30 cellular contexts compared by ENCODE assay signal in genomic region chr9:96360976-96361375, GRCh38. TPM values are rescaled to one million over a fixed set of nuclear protein-coding genes. Genes with fewer than 3 reads are reported as not detected.
DNase-seq lines count a peak whose midpoint lies in the region; ATAC-seq, FAIRE-seq and TF ChIP-seq lines count a peak whose summit lies in the region.
"Had no signal": no experiment of that assay in that cellular context is flagged by ENCODE, and none has a peak within 500 bp of the region (broad histone marks: within the 10 kb centered on the region; RNA-seq: fewer than 3 reads in every experiment).

No MANE protein-coding gene starts in this region.

- H3K27me3 ChIP-seq in HepG2 (ENCODE audit: control insufficient read depth in 1 of 2, insufficient read depth in 2 of 2, low read length in 2 of 2) = no peaks in the 10 kb centered on the region
- H3K27me3 ChIP-seq in right lobe of liver = no peaks in the 10 kb centered on the region
- H3K27me3 ChIP-seq in mesenchymal stem cell (ENCODE audit: control insufficient read depth in 1 of 2, insufficient read depth in 1 of 2, low read length in 2 of 2) = no peaks in the 10 kb centered on the region
- H3K27me3 ChIP-seq: BE2C, BLaER1 had no signal

- no peak overlapping the region for H3K18ac ChIP-seq in mesenchymal stem cell (ENCODE audit: low read depth in 1 of 2, low read length in 2 of 2)

- DNase-seq in HepG2 (ENCODE audit: low spot score) (no peak), right lobe of liver (no peak), mesenchymal stem cell (no peak)
- no peak for DNase-seq in stimulated activated effector memory CD8-positive, alpha-beta T cell treated with anti-CD3 and anti-CD28 coated beads, Interleukin-12 subunit alpha, Interleukin-12 subunit beta, amount 100 ng/mL, for 72 hours (ENCODE audit: low spot score in 2 of 2)
- DNase-seq in activated CD4-positive, alpha-beta T cell treated with anti-CD3 and anti-CD28 coated beads, Interleukin-2, amount 10 ng/mL, durations not matched to agents 24 days and 14 days = no peak
- no peak for DNase-seq in activated CD4-positive, alpha-beta memory T cell treated with anti-CD3 and anti-CD28 coated beads, Interleukin-2, amount 10 ng/mL, durations not matched to agents 7 days and 5 days
- DNase-seq: ACHN; BE2C; C1 segment of cervical spinal cord; CD4-positive, alpha-beta memory T cell; CD4-positive, CD25-positive, alpha-beta regulatory T cell; CD8-positive, alpha-beta memory T cell; COR-L47; DMS 273 treated with DMSO at 0.1 percent for 48 hours; DMS153; DMS53; DMS79; DND-41; EL; GDM1 had no signal

- TF ChIP-seq EP300 in HepG2 (IDR thresholded peaks at IDR 0.05; ENCODE audit: low read depth in 2 of 2, low read length in 2 of 2) (no peak), HepG2 (CRISPR knock-in tag; IDR thresholded peaks at IDR 0.05; ENCODE audit: borderline replicate concordance) (no peak)

- H3K4me3 ChIP-seq in HepG2 (replicated peaks in 1 of 3; ENCODE audit: insufficient read depth in 1 of 3, low read depth in 2 of 3, low read length in 3 of 3) (no peak overlapping the region), right lobe of liver (no peak overlapping the region), mesenchymal stem cell (ENCODE audit: insufficient read depth in 1 of 2, low read depth in 1 of 2, low read length in 2 of 2) (no peak overlapping the region)
- H3K4me3 ChIP-seq: BLaER1, GM12878 had no signal

- H4K8ac ChIP-seq in mesenchymal stem cell (ENCODE audit: low read length) = no peak overlapping the region

- no peak for TF ChIP-seq RAD21 in HepG2 (CRISPR knock-in tag; IDR thresholded peaks at IDR 0.05)

- H2BK120ac ChIP-seq in mesenchymal stem cell (ENCODE audit: low read depth, low read length) = no peak overlapping the region

- no peak overlapping the region for H3K27ac Mint-ChIP-seq in stimulated activated effector memory CD8-positive, alpha-beta T cell treated with anti-CD3 and anti-CD28 coated beads, Interleukin-12 subunit alpha, Interleukin-12 subunit beta, amount 100 ng/mL, for 72 hours
- H3K27ac Mint-ChIP-seq in activated CD4-positive, alpha-beta T cell treated with anti-CD3 and anti-CD28 coated beads, Interleukin-2, amount 10 ng/mL, durations not matched to agents 24 days and 14 days = no peak overlapping the region
- H3K27ac Mint-ChIP-seq in activated CD4-positive, alpha-beta memory T cell treated with anti-CD3 and anti-CD28 coated beads, Interleukin-2, amount 10 ng/mL, durations not matched to agents 7 days and 5 days = no peak overlapping the region
- H3K27ac Mint-ChIP-seq: CD4-positive, alpha-beta memory T cell; CD4-positive, CD25-positive, alpha-beta regulatory T cell had no signal

- H2AFZ ChIP-seq in HepG2 (ENCODE audit: low read length) (no peak overlapping the region), mesenchymal stem cell (ENCODE audit: low read depth, low read length) (no peak overlapping the region)

- H3K27ac ChIP-seq in HepG2 (ENCODE audit: extremely low read length, insufficient read depth, low read length) (no peak overlapping the region), right lobe of liver (no peak overlapping the region), mesenchymal stem cell (ENCODE audit: low read length, poor library complexity, severe bottlenecking) (no peak overlapping the region)
- H3K27ac ChIP-seq: 22Rv1, BLaER1 had no signal

- H3K9me3 Mint-ChIP-seq in stimulated activated effector memory CD8-positive, alpha-beta T cell treated with anti-CD3 and anti-CD28 coated beads, Interleukin-12 subunit alpha, Interleukin-12 subunit beta, amount 100 ng/mL, for 72 hours = no peaks in the 10 kb centered on the region
- H3K9me3 Mint-ChIP-seq in activated CD4-positive, alpha-beta T cell treated with anti-CD3 and anti-CD28 coated beads, Interleukin-2, amount 10 ng/mL, durations not matched to agents 24 days and 14 days = no peaks in the 10 kb centered on the region
- H3K9me3 Mint-ChIP-seq in activated CD4-positive, alpha-beta memory T cell treated with anti-CD3 and anti-CD28 coated beads, Interleukin-2, amount 10 ng/mL, durations not matched to agents 7 days and 5 days = no peaks in the 10 kb centered on the region
- H3K9me3 Mint-ChIP-seq: CD4-positive, alpha-beta memory T cell; CD4-positive, CD25-positive, alpha-beta regulatory T cell; CD8-positive, alpha-beta memory T cell had no signal

- H3K4me2 ChIP-seq in HepG2 (ENCODE audit: low read depth, low read length) (no peak overlapping the region), mesenchymal stem cell (ENCODE audit: low read length, poor library complexity, severe bottlenecking) (no peak overlapping the region)
- H3K4me2 ChIP-seq: BLaER1 had no signal

- H3K9ac ChIP-seq in HepG2 (ENCODE audit: insufficient read depth, low read depth, low read length) (no peak overlapping the region), mesenchymal stem cell (ENCODE audit: low read length) (no peak overlapping the region)
- H3K9ac ChIP-seq: BLaER1 had no signal

- no peak overlapping the region for H3K4ac ChIP-seq in mesenchymal stem cell (ENCODE audit: low read depth in 1 of 2, low read length in 2 of 2)

- H3K4me1 ChIP-seq in HepG2 (ENCODE audit: insufficient read depth, low read length) = no peaks in the 10 kb centered on the region
- no peaks in the 10 kb centered on the region for H3K4me1 ChIP-seq in right lobe of liver
- H3K4me1 ChIP-seq in mesenchymal stem cell (ENCODE audit: control insufficient read depth, insufficient read depth, low read depth, low read length) = no peaks in the 10 kb centered on the region
- H3K4me1 ChIP-seq: BE2C, BLaER1 had no signal

- CTCF ChIA-PET in HepG2 (lab: Yijun Ruan, JAX; ENCODE audit: low intra/inter-chr PET ratio, low total read pairs) = no interaction called here
- CTCF ChIA-PET in activated CD4-positive, alpha-beta memory T cell treated with anti-CD3 and anti-CD28 coated beads, Interleukin-2, amount 10 ng/mL, durations not matched to agents 7 days and 5 days (lab: Charles Lee) = no interaction called here

- TF ChIP-seq CTCF in HepG2 (CRISPR knock-in tag; IDR thresholded peaks at IDR 0.05) = no peak
- TF ChIP-seq CTCF in right lobe of liver (IDR thresholded peaks at IDR 0.05) = no peak

- H2AK5ac ChIP-seq in mesenchymal stem cell (ENCODE audit: low read length, severe bottlenecking) = no peak overlapping the region

- POLR2A ChIA-PET in HepG2 (lab: Yijun Ruan, JAX) = interaction anchor here (0.7 kb wide), 1 partner anchor 16 kb away, joined by 4 read pairs; no protein-coding TSS in a partner anchor
- POLR2A ChIA-PET in activated CD4-positive, alpha-beta memory T cell treated with anti-CD3 and anti-CD28 coated beads, Interleukin-2, amount 10 ng/mL, durations not matched to agents 7 days and 5 days (lab: Charles Lee) = no interaction called here

- ATAC-seq in HepG2 (no peak), right lobe of liver (no peak)
- peak; percentile 16 for ATAC-seq in stimulated activated effector memory CD8-positive, alpha-beta T cell treated with anti-CD3 and anti-CD28 coated beads, Interleukin-12 subunit alpha, Interleukin-12 subunit beta, amount 100 ng/mL, for 72 hours
- ATAC-seq: GM12878 had no signal

- no peak overlapping the region for H3K4me3 Mint-ChIP-seq in stimulated activated effector memory CD8-positive, alpha-beta T cell treated with anti-CD3 and anti-CD28 coated beads, Interleukin-12 subunit alpha, Interleukin-12 subunit beta, amount 100 ng/mL, for 72 hours
- H3K4me3 Mint-ChIP-seq in activated CD4-positive, alpha-beta T cell treated with anti-CD3 and anti-CD28 coated beads, Interleukin-2, amount 10 ng/mL, durations not matched to agents 24 days and 14 days = no peak overlapping the region
- no peak overlapping the region for H3K4me3 Mint-ChIP-seq in activated CD4-positive, alpha-beta memory T cell treated with anti-CD3 and anti-CD28 coated beads, Interleukin-2, amount 10 ng/mL, durations not matched to agents 7 days and 5 days
- H3K4me3 Mint-ChIP-seq: CD14-positive monocyte; CD4-positive, alpha-beta memory T cell; CD4-positive, CD25-positive, alpha-beta regulatory T cell; CD8-positive, alpha-beta memory T cell had no signal

- no peaks in the 10 kb centered on the region for H4K20me1 ChIP-seq in HepG2 (ENCODE audit: insufficient read depth, low read length)
- H4K20me1 ChIP-seq: BLaER1 had no signal

- no peaks in the 10 kb centered on the region for H3K27me3 Mint-ChIP-seq in activated CD4-positive, alpha-beta T cell treated with anti-CD3 and anti-CD28 coated beads, Interleukin-2, amount 10 ng/mL, durations not matched to agents 24 days and 14 days
- no peaks in the 10 kb centered on the region for H3K27me3 Mint-ChIP-seq in activated CD4-positive, alpha-beta memory T cell treated with anti-CD3 and anti-CD28 coated beads, Interleukin-2, amount 10 ng/mL, durations not matched to agents 7 days and 5 days
- H3K27me3 Mint-ChIP-seq: CD4-positive, alpha-beta memory T cell; CD4-positive, CD25-positive, alpha-beta regulatory T cell; CD8-positive, alpha-beta memory T cell had no signal

- no peak overlapping the region for H4K91ac ChIP-seq in mesenchymal stem cell (ENCODE audit: low read length)

- WGBS in HepG2 (ENCODE audit: low lambda C conversion rate) = 100% methylated on average over 2 of the region's 2 CpGs
- WGBS in right lobe of liver (ENCODE audit: insufficient coverage, low coverage, low lambda C conversion rate, missing lambda C conversion rate) = 100% methylated on average over 1 of the region's 2 CpGs
- 98% methylated on average over 2 of the region's 2 CpGs for WGBS in mesenchymal stem cell

- H3K4me1 Mint-ChIP-seq in stimulated activated effector memory CD8-positive, alpha-beta T cell treated with anti-CD3 and anti-CD28 coated beads, Interleukin-12 subunit alpha, Interleukin-12 subunit beta, amount 100 ng/mL, for 72 hours = no peaks in the 10 kb centered on the region
- no peaks in the 10 kb centered on the region for H3K4me1 Mint-ChIP-seq in activated CD4-positive, alpha-beta T cell treated with anti-CD3 and anti-CD28 coated beads, Interleukin-2, amount 10 ng/mL, durations not matched to agents 24 days and 14 days
- no peaks in the 10 kb centered on the region for H3K4me1 Mint-ChIP-seq in activated CD4-positive, alpha-beta memory T cell treated with anti-CD3 and anti-CD28 coated beads, Interleukin-2, amount 10 ng/mL, durations not matched to agents 7 days and 5 days
- H3K4me1 Mint-ChIP-seq: CD4-positive, alpha-beta memory T cell; CD8-positive, alpha-beta memory T cell had no signal

- TF ChIP-seq POLR2A in HepG2 (IDR thresholded peaks at IDR 0.05; ENCODE audit: insufficient read depth in 1 of 2, low read depth in 2 of 2, low read length in 2 of 2) (no peak), right lobe of liver (IDR thresholded peaks at IDR 0.05) (no peak)

- H3K79me2 ChIP-seq in HepG2 (ENCODE audit: insufficient read depth, low read length) = peaks cover 1% of the 10 kb centered on the region

- no peak overlapping the region for H3K14ac ChIP-seq in mesenchymal stem cell (ENCODE audit: low read length in 2 of 2)

- BruUV-seq in HepG2 (replicated peaks; lab: Mats Ljungman, UMichigan) = no TSS peak

- in situ Hi-C loops in HepG2 (cut with HindIII; ENCODE audit: extremely low pct_ligation_motif_present, low pct_unique_long_range_greater_than_20kb) = no loop called here

- H3K79me1 ChIP-seq in mesenchymal stem cell (replicated peaks; ENCODE audit: low read length, poor library complexity, severe bottlenecking) = peaks cover 20% of the 10 kb centered on the region

- no peak for FAIRE-seq in HepG2 (lab: Jason Lieb, UNC)
- FAIRE-seq: A204.1, GM12878, GM12892, GM18507 had no signal

- peaks cover 82% of the 10 kb centered on the region for H3K36me3 Mint-ChIP-seq in stimulated activated effector memory CD8-positive, alpha-beta T cell treated with anti-CD3 and anti-CD28 coated beads, Interleukin-12 subunit alpha, Interleukin-12 subunit beta, amount 100 ng/mL, for 72 hours
- H3K36me3 Mint-ChIP-seq in activated CD4-positive, alpha-beta T cell treated with anti-CD3 and anti-CD28 coated beads, Interleukin-2, amount 10 ng/mL, durations not matched to agents 24 days and 14 days (ENCODE audit: low read depth) = peaks cover 11% of the 10 kb centered on the region
- H3K36me3 Mint-ChIP-seq in activated CD4-positive, alpha-beta memory T cell treated with anti-CD3 and anti-CD28 coated beads, Interleukin-2, amount 10 ng/mL, durations not matched to agents 7 days and 5 days (ENCODE audit: low read depth) = peaks cover 7% of the 10 kb centered on the region

- H3K36me3 ChIP-seq in HepG2 (replicated peaks in 1 of 2; ENCODE audit: control insufficient read depth in 1 of 2, insufficient read depth in 2 of 2, low read length in 2 of 2) = peaks cover 18 to 72% of the 10 kb centered on the region in 2 experiments
- peaks cover 0 to 75% (median 5%) of the 10 kb centered on the region in 4 donors for H3K36me3 ChIP-seq in right lobe of liver
- peaks cover 18 to 69% of the 10 kb centered on the region in 2 experiments for H3K36me3 ChIP-seq in mesenchymal stem cell (ENCODE audit: control insufficient read depth in 1 of 2, insufficient read depth in 2 of 2, low read depth in 1 of 2, low read length in 2 of 2)
- H3K36me3 ChIP-seq: BE2C had no signal

- H3K9me3 ChIP-seq in HepG2 (ENCODE audit: low read length) (no peaks in the 10 kb centered on the region), right lobe of liver (no peaks in the 10 kb centered on the region), mesenchymal stem cell (ENCODE audit: control insufficient read depth, low read length) (no peaks in the 10 kb centered on the region)
- H3K9me3 ChIP-seq: BE2C, BLaER1 had no signal

- intact Hi-C loops in HepG2 (cut with micrococcal nuclease; ENCODE audit: unreplicated experiment) = no loop called here
- intact Hi-C loops in right lobe of liver (cut with DNase I) = no loop called here
- intact Hi-C loops in activated CD4-positive, alpha-beta T cell treated with anti-CD3 and anti-CD28 coated beads, Interleukin-2, amount 10 ng/mL, durations not matched to agents 24 days and 14 days (cut with micrococcal nuclease) = no loop called here

- no peak overlapping the region for H3K23ac ChIP-seq in mesenchymal stem cell (ENCODE audit: low read length in 2 of 2)

- no peak overlapping the region for H2BK5ac ChIP-seq in mesenchymal stem cell (ENCODE audit: low read depth, low read length, poor library complexity, severe bottlenecking)

- H2BK12ac ChIP-seq in mesenchymal stem cell (ENCODE audit: low read length in 2 of 2) = no peak overlapping the region

- H2BK15ac ChIP-seq in mesenchymal stem cell (ENCODE audit: low read depth, poor library complexity, severe bottlenecking) = peak overlapping the region; percentile 49

RNA-seq across cellular contexts. Expression of gene SLC35D2, which starts 22.5 kb away (rescaled TPM):
- total RNA-seq in HepG2 (2016; rRNA removed; fragmentation: Illumina TruSeq; extraction: Trizol) = 59.6 and 96.2 TPM in 2 replicates
- total RNA-seq in HepG2 (2016; cell fraction: cytosol; rRNA removed; fragmentation: Illumina TruSeq; extraction: Trizol; ENCODE audit: low read depth) = 187 and 190 TPM in 2 replicates
- 58.0 and 98.8 TPM in 2 replicates for total RNA-seq in HepG2 (2016; cell fraction: insoluble cytoplasmic fraction; rRNA removed; fragmentation: Illumina TruSeq; extraction: Trizol)
- 218 and 226 TPM in 2 replicates for total RNA-seq in HepG2 (2016; cell fraction: membrane; rRNA removed; fragmentation: Illumina TruSeq; extraction: Trizol)
- total RNA-seq in HepG2 (2016; cell fraction: nucleus; rRNA removed; fragmentation: Illumina TruSeq; extraction: Trizol) = 63.3 and 75.6 TPM in 2 replicates
- polyA plus RNA-seq in HepG2 (2011; rRNA removed) = 97.4 and 103 TPM in 2 replicates
- polyA plus RNA-seq in HepG2 (2011; cell fraction: cytosol; rRNA removed) = 70.4 and 119 TPM in 2 replicates
- polyA plus RNA-seq in HepG2 (2011; cell fraction: nucleus; rRNA removed) = 52.2 and 66.4 TPM in 2 replicates
- 137 and 167 TPM in 2 replicates for polyA plus RNA-seq in HepG2 (2012)
- polyA plus RNA-seq in HepG2 (2016; cell fraction: cytosol; fragmentation: Illumina TruSeq; extraction: Trizol; ENCODE audit: low read depth) = 214 and 245 TPM in 2 replicates
- polyA plus RNA-seq in HepG2 (2016; cell fraction: insoluble cytoplasmic fraction; fragmentation: Illumina TruSeq; extraction: Trizol; ENCODE audit: low read depth) = 71.1 and 77.0 TPM in 2 replicates
- polyA plus RNA-seq in HepG2 (2016; cell fraction: membrane; fragmentation: Illumina TruSeq; extraction: Trizol; ENCODE audit: low read depth) = 233 and 237 TPM in 2 replicates
- polyA plus RNA-seq in HepG2 (2016; cell fraction: nucleus; fragmentation: Illumina TruSeq; extraction: Trizol; ENCODE audit: insufficient read depth, low read depth) = 115 and 125 TPM in 2 replicates
- polyA minus RNA-seq in HepG2 (2011; rRNA and poly(A)+ RNA removed; ENCODE audit: low replicate concordance) = 5.1 and 25.0 TPM in 2 replicates
- 50.7 and 55.5 TPM in 2 replicates for polyA minus RNA-seq in HepG2 (2011; cell fraction: cytosol; rRNA and poly(A)+ RNA removed)
- polyA minus RNA-seq in HepG2 (2011; cell fraction: nucleus; rRNA and poly(A)+ RNA removed) = 68.4 and 80.7 TPM in 2 replicates
- 10 to 100 TPM; 28.9 to 48.1 (median 34.3) TPM for total RNA-seq in right lobe of liver
- polyA plus RNA-seq in mesenchymal stem cell (2013, experiment 1 of 2) = 36.4 TPM
- 37.6 TPM for polyA plus RNA-seq in mesenchymal stem cell (2013, experiment 2 of 2)
- 5.2 and 6.1 TPM in 2 replicates for total RNA-seq in activated CD4-positive, alpha-beta T cell treated with anti-CD3 and anti-CD28 coated beads, Interleukin-2, amount 10 ng/mL, durations not matched to agents 24 days and 14 days
- total RNA-seq in activated CD4-positive, alpha-beta memory T cell treated with anti-CD3 and anti-CD28 coated beads, Interleukin-2, amount 10 ng/mL, durations not matched to agents 7 days and 5 days = 10 to 100 TPM; 14.7 to 15.1 TPM

RNA-seq across cellular contexts. Expression of gene ZNF367, which starts 57.2 kb away (rescaled TPM):
- total RNA-seq in HepG2 (2016; rRNA removed; fragmentation: Illumina TruSeq; extraction: Trizol) (7.7 and 8.1 TPM in 2 replicates), right lobe of liver (1 to 10 TPM in 5 of 6 experiments, under 1 TPM in 1; 0.73 to 9.2 (median 2.6) TPM)
- total RNA-seq in HepG2 (2016; cell fraction: cytosol; rRNA removed; fragmentation: Illumina TruSeq; extraction: Trizol; ENCODE audit: low read depth) = 1.2 TPM in 2 replicates
- total RNA-seq in HepG2 (2016; cell fraction: insoluble cytoplasmic fraction; rRNA removed; fragmentation: Illumina TruSeq; extraction: Trizol) = 8.0 and 8.1 TPM in 2 replicates
- 3.0 and 4.0 TPM in 2 replicates for total RNA-seq in HepG2 (2016; cell fraction: membrane; rRNA removed; fragmentation: Illumina TruSeq; extraction: Trizol)
- 10.3 and 11.5 TPM in 2 replicates for total RNA-seq in HepG2 (2016; cell fraction: nucleus; rRNA removed; fragmentation: Illumina TruSeq; extraction: Trizol)
- 1.8 and 2.9 TPM in 2 replicates for polyA plus RNA-seq in HepG2 (2011; rRNA removed)
- 1.1 TPM in 2 replicates for polyA plus RNA-seq in HepG2 (2011; cell fraction: cytosol; rRNA removed)
- polyA plus RNA-seq in HepG2 (2011; cell fraction: nucleus; rRNA removed) = 2.0 and 3.3 TPM in 2 replicates
- polyA plus RNA-seq in HepG2 (2012) = 2.5 and 4.6 TPM in 2 replicates
- 0.44 and 0.57 TPM in 2 replicates for polyA plus RNA-seq in HepG2 (2016; cell fraction: cytosol; fragmentation: Illumina TruSeq; extraction: Trizol; ENCODE audit: low read depth)
- polyA plus RNA-seq in HepG2 (2016; cell fraction: insoluble cytoplasmic fraction; fragmentation: Illumina TruSeq; extraction: Trizol; ENCODE audit: low read depth) = 7.1 and 7.8 TPM in 2 replicates
- polyA plus RNA-seq in HepG2 (2016; cell fraction: membrane; fragmentation: Illumina TruSeq; extraction: Trizol; ENCODE audit: low read depth) = 1.4 and 1.7 TPM in 2 replicates
- polyA plus RNA-seq in HepG2 (2016; cell fraction: nucleus; fragmentation: Illumina TruSeq; extraction: Trizol; ENCODE audit: insufficient read depth, low read depth) = 19.1 and 20.1 TPM in 2 replicates
- 2.3 and 10.9 TPM in 2 replicates for polyA minus RNA-seq in HepG2 (2011; rRNA and poly(A)+ RNA removed; ENCODE audit: low replicate concordance)
- polyA minus RNA-seq in HepG2 (2011; cell fraction: cytosol; rRNA and poly(A)+ RNA removed) = 1.8 and 2.5 TPM in 2 replicates
- 3.4 and 5.7 TPM in 2 replicates for polyA minus RNA-seq in HepG2 (2011; cell fraction: nucleus; rRNA and poly(A)+ RNA removed)
- polyA plus RNA-seq in mesenchymal stem cell (2013, experiment 1 of 2) = 0.66 TPM
- 0.62 TPM for polyA plus RNA-seq in mesenchymal stem cell (2013, experiment 2 of 2)
- total RNA-seq in activated CD4-positive, alpha-beta T cell treated with anti-CD3 and anti-CD28 coated beads, Interleukin-2, amount 10 ng/mL, durations not matched to agents 24 days and 14 days = 21.7 and 22.1 TPM in 2 replicates
- total RNA-seq in activated CD4-positive, alpha-beta memory T cell treated with anti-CD3 and anti-CD28 coated beads, Interleukin-2, amount 10 ng/mL, durations not matched to agents 7 days and 5 days = 10 to 100 TPM; 27.7 to 28.7 TPM

RNA-seq across cellular contexts. Expression of gene HSD17B3, which starts 59.0 kb away (rescaled TPM):
- not detected in 2 replicates for total RNA-seq in HepG2 (2016; rRNA removed; fragmentation: Illumina TruSeq; extraction: Trizol)
- not detected in 2 replicates for total RNA-seq in HepG2 (2016; cell fraction: cytosol; rRNA removed; fragmentation: Illumina TruSeq; extraction: Trizol; ENCODE audit: low read depth)
- 0.19 TPM in 1 of 2 replicates, not detected in the other for total RNA-seq in HepG2 (2016; cell fraction: insoluble cytoplasmic fraction; rRNA removed; fragmentation: Illumina TruSeq; extraction: Trizol)
- not detected in 2 replicates for total RNA-seq in HepG2 (2016; cell fraction: membrane; rRNA removed; fragmentation: Illumina TruSeq; extraction: Trizol)
- 1.1 TPM in 1 of 2 replicates, not detected in the other for total RNA-seq in HepG2 (2016; cell fraction: nucleus; rRNA removed; fragmentation: Illumina TruSeq; extraction: Trizol)
- polyA plus RNA-seq in HepG2 (2011; rRNA removed) = 0.12 and 0.39 TPM in 2 replicates
- polyA plus RNA-seq in HepG2 (2011; cell fraction: cytosol; rRNA removed) = 0.08 TPM in 1 of 2 replicates, not detected in the other
- polyA plus RNA-seq in HepG2 (2011; cell fraction: nucleus; rRNA removed) = 1.2 and 1.5 TPM in 2 replicates
- 0.54 and 0.63 TPM in 2 replicates for polyA plus RNA-seq in HepG2 (2012)
- not detected in 2 replicates for polyA plus RNA-seq in HepG2 (2016; cell fraction: cytosol; fragmentation: Illumina TruSeq; extraction: Trizol; ENCODE audit: low read depth)
- not detected in 2 replicates for polyA plus RNA-seq in HepG2 (2016; cell fraction: insoluble cytoplasmic fraction; fragmentation: Illumina TruSeq; extraction: Trizol; ENCODE audit: low read depth)
- not detected in 2 replicates for polyA plus RNA-seq in HepG2 (2016; cell fraction: membrane; fragmentation: Illumina TruSeq; extraction: Trizol; ENCODE audit: low read depth)
- not detected in 2 replicates for polyA plus RNA-seq in HepG2 (2016; cell fraction: nucleus; fragmentation: Illumina TruSeq; extraction: Trizol; ENCODE audit: insufficient read depth, low read depth)
- 0.16 TPM in 1 of 2 replicates, not detected in the other for polyA minus RNA-seq in HepG2 (2011; rRNA and poly(A)+ RNA removed; ENCODE audit: low replicate concordance)
- polyA minus RNA-seq in HepG2 (2011; cell fraction: cytosol; rRNA and poly(A)+ RNA removed) = not detected in 2 replicates
- polyA minus RNA-seq in HepG2 (2011; cell fraction: nucleus; rRNA and poly(A)+ RNA removed) = 0.39 TPM in 1 of 2 replicates, not detected in the other
- 1 to 10 TPM in 4 of 6 experiments, not detected in 2; 1.8 to 4.4 (median 3.1) TPM for total RNA-seq in right lobe of liver
- not detected for polyA plus RNA-seq in mesenchymal stem cell (2013, experiment 1 of 2)
- 0.05 TPM for polyA plus RNA-seq in mesenchymal stem cell (2013, experiment 2 of 2)
- not detected in 2 replicates for total RNA-seq in activated CD4-positive, alpha-beta T cell treated with anti-CD3 and anti-CD28 coated beads, Interleukin-2, amount 10 ng/mL, durations not matched to agents 24 days and 14 days
- total RNA-seq in activated CD4-positive, alpha-beta memory T cell treated with anti-CD3 and anti-CD28 coated beads, Interleukin-2, amount 10 ng/mL, durations not matched to agents 7 days and 5 days = not detected
- total RNA-seq: A673, Daoy, G401, GM12878 had no signal
- polyA plus RNA-seq: CD14-positive monocyte; CD4-positive, alpha-beta memory T cell; CD4-positive, CD25-positive, alpha-beta regulatory T cell; CD8-positive, alpha-beta memory T cell; GM12878 had no signal
